ENCODE assay signal across 32 cellular contexts in genomic region chr6:155215906-155216305, GRCh38. TPM values are rescaled to one million over a fixed set of nuclear protein-coding genes. Genes with fewer than 3 reads are reported as not detected.
"Had no signal": no experiment of that assay in that cellular context is flagged by ENCODE, and none has a peak within 500 bp of the region (broad histone marks: within the 10 kb centered on the region; RNA-seq: fewer than 3 reads in every experiment).

No MANE protein-coding gene starts in this region.

- ATAC-seq: activated CD8-positive, alpha-beta memory T cell treated with anti-CD3 and anti-CD28 coated beads, Interleukin-2, amount 10 ng/mL, durations not matched to agents 7 days and 5 days; activated CD8-positive, alpha-beta T cell treated with anti-CD3 and anti-CD28 coated beads, Interleukin-2, amount 10 ng/mL, durations not matched to agents 7 days and 5 days; body of pancreas; sciatic nerve; stimulated activated memory B cell treated with anti-CD40 and anti-IgM and Interleukin-4, amounts not matched to agents 10 μg/mL and 1 μg/mL and 100 μg/mL, for 72 hours; T-helper 17 cell had no signal

- H3K9me3 ChIP-seq: adrenal gland, body of pancreas, esophagus squamous epithelium, left ventricle myocardium inferior, neutrophil, ovary, transverse colon had no signal

- H3K4me1 ChIP-seq: adrenal gland, body of pancreas, left ventricle myocardium inferior, transverse colon had no signal

- H3K4me1 Mint-ChIP-seq: activated CD8-positive, alpha-beta memory T cell treated with anti-CD3 and anti-CD28 coated beads, Interleukin-2, amount 10 ng/mL, durations not matched to agents 7 days and 5 days; nephron had no signal

- H3K27ac Mint-ChIP-seq: activated CD8-positive, alpha-beta memory T cell treated with anti-CD3 and anti-CD28 coated beads, Interleukin-2, amount 10 ng/mL, durations not matched to agents 7 days and 5 days; activated CD8-positive, alpha-beta T cell treated with anti-CD3 and anti-CD28 coated beads, Interleukin-2, amount 10 ng/mL, durations not matched to agents 7 days and 5 days; nephron; stimulated activated memory B cell treated with anti-CD40 and anti-IgM and Interleukin-4, amounts not matched to agents 10 μg/mL and 1 μg/mL and 100 μg/mL, for 72 hours; T-helper 17 cell had no signal

- H3K9me3 Mint-ChIP-seq: activated naive CD4-positive, alpha-beta T cell treated with anti-CD3 and anti-CD28 coated beads, Interleukin-2, amount 50 U/mL, for 72 hours; stimulated activated memory B cell treated with anti-CD40 and anti-IgM and Interleukin-4, amounts not matched to agents 10 μg/mL and 1 μg/mL and 100 μg/mL, for 72 hours had no signal

- H3K27me3 ChIP-seq: adrenal gland, body of pancreas, esophagus squamous epithelium, hepatocyte, neutrophil, ovary, transverse colon had no signal

- DNase-seq: activated CD4-positive, alpha-beta T cell treated with anti-CD3 and anti-CD28 coated beads for 1 hour; activated CD4-positive, alpha-beta T cell treated with anti-CD3 and anti-CD28 coated beads, Interleukin-2, amount 50 U/mL, for 1 hour; activated CD8-positive, alpha-beta memory T cell treated with anti-CD3 and anti-CD28 coated beads, Interleukin-2, amount 10 ng/mL, durations not matched to agents 7 days and 5 days; activated CD8-positive, alpha-beta T cell treated with anti-CD3 and anti-CD28 coated beads, Interleukin-2, amount 10 ng/mL, durations not matched to agents 7 days and 5 days; activated naive CD4-positive, alpha-beta T cell; activated T-cell treated with anti-CD3 and anti-CD28 coated beads, Interleukin-2, amount 50 U/mL, for 48 hours; adrenal gland; aorta; body of pancreas; dermis blood vessel endothelial cell; effector CD4-positive, alpha-beta T cell; esophagus squamous epithelium; left ventricle myocardium inferior; ovary; stimulated activated CD4-positive, alpha-beta T cell treated with anti-CD3 and anti-CD28 coated beads, Interleukin-12 subunit alpha, Interleukin-12 subunit beta, amount 100 ng/mL, for 4 hours; stimulated activated CD4-positive, alpha-beta T cell treated with anti-CD3 and anti-CD28 coated beads, Interleukin-4, amount 100 ng/mL, for 24 hours; stimulated activated CD8-positive, alpha-beta memory T cell treated with anti-CD3 and anti-CD28 coated beads, Interleukin-4, amount 100 ng/mL, for 48 hours; T-helper 17 cell; T1000; transverse colon had no signal

- H3K36me3 ChIP-seq: adrenal gland, esophagus squamous epithelium, neutrophil, ovary, transverse colon had no signal

- H3K27me3 Mint-ChIP-seq: stimulated activated memory B cell treated with anti-CD40 and anti-IgM and Interleukin-4, amounts not matched to agents 10 μg/mL and 1 μg/mL and 100 μg/mL, for 72 hours had no signal

- H3K27ac ChIP-seq: adrenal gland, body of pancreas, esophagus squamous epithelium, hepatocyte, left ventricle myocardium inferior, neutrophil, ovary, skin epidermis, transverse colon had no signal

- H3K4me3 ChIP-seq: adrenal gland, body of pancreas, esophagus squamous epithelium, hepatocyte, left ventricle myocardium inferior, lung, ovary, skin epidermis, transverse colon had no signal

- H3K4me3 Mint-ChIP-seq: activated CD8-positive, alpha-beta memory T cell treated with anti-CD3 and anti-CD28 coated beads, Interleukin-2, amount 10 ng/mL, durations not matched to agents 7 days and 5 days; activated CD8-positive, alpha-beta T cell treated with anti-CD3 and anti-CD28 coated beads, Interleukin-2, amount 10 ng/mL, durations not matched to agents 7 days and 5 days; nephron; stimulated activated memory B cell treated with anti-CD40 and anti-IgM and Interleukin-4, amounts not matched to agents 10 μg/mL and 1 μg/mL and 100 μg/mL, for 72 hours; T-helper 17 cell had no signal

RNA-seq across cellular contexts. Expression of gene CLDN20, which starts 47.9 kb away (rescaled TPM):
- total RNA-seq: activated CD8-positive, alpha-beta memory T cell treated with anti-CD3 and anti-CD28 coated beads, Interleukin-2, amount 10 ng/mL, durations not matched to agents 7 days and 5 days; activated CD8-positive, alpha-beta T cell treated with anti-CD3 and anti-CD28 coated beads, Interleukin-2, amount 10 ng/mL, durations not matched to agents 7 days and 5 days; activated naive CD4-positive, alpha-beta T cell treated with anti-CD3 and anti-CD28 coated beads, Interleukin-2, amount 50 U/mL, for 72 hours; adrenal gland; aorta; body of pancreas; dermis blood vessel endothelial cell; frontal cortex; hepatocyte; left ventricle myocardium inferior; lung; ovary; progenitor cell of endocrine pancreas; T-helper 17 cell; temporal lobe; transverse colon; urinary bladder had no signal
